14 cellular contexts compared by ENCODE assay signal in genomic region chr21:46185717-46186116, GRCh38. TPM values are rescaled to one million over a fixed set of nuclear protein-coding genes. Genes with fewer than 3 reads are reported as not detected.
A peak's percentile ranks its signal among the peaks of the same experiment; 100 is the strongest.
DNase-seq lines count a peak whose midpoint lies in the region; ATAC-seq, FAIRE-seq and TF ChIP-seq lines count a peak whose summit lies in the region.
"Had no signal": no experiment of that assay in that cellular context is flagged by ENCODE, and none has a peak within 500 bp of the region (broad histone marks: within the 10 kb centered on the region; RNA-seq: fewer than 3 reads in every experiment).

No MANE protein-coding gene starts in this region.

- H3K27ac ChIP-seq in OCI-LY1 (ENCODE audit: low read depth, low read length, poor library complexity, severe bottlenecking) (peak overlapping the region; percentile 60), caudate nucleus (ENCODE audit: low read depth, low read length) (peak overlapping the region; percentile 92)

- H3K79me2 ChIP-seq in OCI-LY1 (ENCODE audit: insufficient read depth, low read length): no peaks in the 10 kb centered on the region

- H3K4me3 Mint-ChIP-seq in osteocyte (ENCODE audit: unreplicated experiment): peak overlapping the region; percentile 89

- peaks cover 18% of the 10 kb centered on the region; the same call in 1 of the 2 replicates for H3K36me3 ChIP-seq in OCI-LY1 (ENCODE audit: insufficient read depth, low read length)

- intact Hi-C loops in sciatic nerve (cut with DNase I): no loop called here

- no peak for TF ChIP-seq CTCF in OCI-LY1 (IDR thresholded peaks at IDR 0.05; ENCODE audit: low read length)
- no peak for TF ChIP-seq CTCF in osteocyte (IDR thresholded peaks at IDR 0.05)

- H3K9me3 Mint-ChIP-seq in osteocyte (ENCODE audit: unreplicated experiment): no peaks in the 10 kb centered on the region
- H3K9me3 Mint-ChIP-seq: activated T-helper 17 cell treated with anti-CD3 and anti-CD28 coated beads, Interleukin-2, amount 50 U/mL, for 72 hours had no signal

- H3K27me3 Mint-ChIP-seq in osteocyte (ENCODE audit: unreplicated experiment): no peaks in the 10 kb centered on the region
- H3K27me3 Mint-ChIP-seq: activated T-helper 17 cell treated with anti-CD3 and anti-CD28 coated beads, Interleukin-2, amount 50 U/mL, for 72 hours had no signal

- H3K9me2 ChIP-seq in OCI-LY1 (ENCODE audit: low read depth, low read length): no peaks in the 10 kb centered on the region

- H3F3A ChIP-seq in OCI-LY1 (ENCODE audit: insufficient read depth, low read length): no peaks in the 10 kb centered on the region; the same call in 1 of the 2 replicates

- peaks cover 38% of the 10 kb centered on the region for H3K4me1 ChIP-seq in OCI-LY1 (ENCODE audit: insufficient read depth, low read length, severe bottlenecking)

- TF ChIP-seq POLR2A in GM12891 (IDR thresholded peaks at IDR 0.05; ENCODE audit: low read depth, low read length): no peak

- DNase-seq in CMK (ENCODE audit: low read depth): peak; percentile 38
- DNase-seq in caudate nucleus (lab: John Stamatoyannopoulos, UW): no peak
- DNase-seq in osteocyte (ENCODE audit: extremely low spot score, unreplicated experiment): no peak
- DNase-seq in globus pallidus (ENCODE audit: low spot score): no peak
- DNase-seq in sciatic nerve (ENCODE audit: low spot score): no peak
- DNase-seq in GM12891 (ENCODE audit: insufficient read length, low spot score): no peak
- no peak for DNase-seq in activated CD4-positive, CD25-positive, alpha-beta regulatory T cell (lab: John Stamatoyannopoulos, UW)
- DNase-seq: islet precursor cell, NCI-H774 had no signal

- H3K4me1 Mint-ChIP-seq in osteocyte (ENCODE audit: unreplicated experiment): peaks cover 38% of the 10 kb centered on the region
- H3K4me1 Mint-ChIP-seq: activated T-helper 17 cell treated with anti-CD3 and anti-CD28 coated beads, Interleukin-2, amount 50 U/mL, for 72 hours had no signal

- no peaks in the 10 kb centered on the region for H3K27me3 ChIP-seq in OCI-LY1 (ENCODE audit: insufficient read depth, low read length)
- H3K27me3 ChIP-seq: suprapubic skin had no signal

- no peak for FAIRE-seq in GM12891 (lab: Jason Lieb, UNC)
- FAIRE-seq: D721Med had no signal

- H3K36me3 Mint-ChIP-seq in osteocyte (ENCODE audit: unreplicated experiment): peaks cover 9% of the 10 kb centered on the region

- H3K9ac ChIP-seq in OCI-LY1 (ENCODE audit: low read length): peak overlapping the region; percentile 55

- peak overlapping the region; percentile 69 for H3K4me2 ChIP-seq in OCI-LY1 (ENCODE audit: low read length)

- no peak for ATAC-seq in sciatic nerve

- H3K4me3 ChIP-seq in OCI-LY1 (ENCODE audit: low read depth, low read length, poor library complexity, severe bottlenecking): peak overlapping the region; percentile 85

- no peaks in the 10 kb centered on the region for H4K20me1 ChIP-seq in OCI-LY1 (ENCODE audit: insufficient read depth, low read length)

- H3K9me3 ChIP-seq in OCI-LY1 (ENCODE audit: low read length): no peaks in the 10 kb centered on the region
- H3K9me3 ChIP-seq: suprapubic skin had no signal

- peak overlapping the region; percentile 38 for H3K27ac Mint-ChIP-seq in osteocyte (ENCODE audit: unreplicated experiment)
- H3K27ac Mint-ChIP-seq: activated T-helper 17 cell treated with anti-CD3 and anti-CD28 coated beads, Interleukin-2, amount 50 U/mL, for 72 hours had no signal

- H2AFZ ChIP-seq in OCI-LY1 (ENCODE audit: low read length): peak overlapping the region; percentile 99

TF ChIP-seq in GM12891, 5 proteins besides CTCF, POLR2A, EP300 and RAD21:
- no peak for TF ChIP-seq POU2F2 (IDR thresholded peaks at IDR 0.05; ENCODE audit: low read depth, low read length)
- TF ChIP-seq SPI1 (IDR thresholded peaks at IDR 0.05; ENCODE audit: low read depth, low read length): no peak
- TF ChIP-seq TAF1 (IDR thresholded peaks at IDR 0.05; ENCODE audit: low read depth, low read length): no peak
- no peak for TF ChIP-seq POLR2AphosphoS5 (IDR thresholded peaks at IDR 0.05; ENCODE audit: low read depth, low read length)
- no peak for TF ChIP-seq PAX5 (IDR thresholded peaks at IDR 0.05; ENCODE audit: insufficient read depth, low read length, severe bottlenecking)

RNA-seq across cellular contexts. Expression of gene SPATC1L, which starts 1.5 kb away (rescaled TPM):
- total RNA-seq in osteocyte: 17.5 and 18.9 TPM in 2 replicates
- total RNA-seq in sciatic nerve: 9.9 TPM
- polyA plus RNA-seq in GM12891 (2012; ENCODE audit: low read depth, missing spikeins): 6.9 TPM

RNA-seq across cellular contexts. Expression of gene FTCD, which starts 30.3 kb away (rescaled TPM):
- total RNA-seq in osteocyte (2.3 and 2.5 TPM in 2 replicates), sciatic nerve (2.9 TPM)
- 0.45 TPM for polyA plus RNA-seq in GM12891 (2012; ENCODE audit: low read depth, missing spikeins)
- total RNA-seq: omental fat pad, suprapubic skin had no signal

RNA-seq across cellular contexts. Expression of gene LSS, which starts 42.9 kb away (rescaled TPM):
- total RNA-seq in osteocyte (92.0 and 101 TPM in 2 replicates), sciatic nerve (111 TPM)
- polyA plus RNA-seq in GM12891 (2012; ENCODE audit: low read depth, missing spikeins): 36.0 TPM
